8 cellular contexts compared by ENCODE assay signal in the genomic region with DNA sequence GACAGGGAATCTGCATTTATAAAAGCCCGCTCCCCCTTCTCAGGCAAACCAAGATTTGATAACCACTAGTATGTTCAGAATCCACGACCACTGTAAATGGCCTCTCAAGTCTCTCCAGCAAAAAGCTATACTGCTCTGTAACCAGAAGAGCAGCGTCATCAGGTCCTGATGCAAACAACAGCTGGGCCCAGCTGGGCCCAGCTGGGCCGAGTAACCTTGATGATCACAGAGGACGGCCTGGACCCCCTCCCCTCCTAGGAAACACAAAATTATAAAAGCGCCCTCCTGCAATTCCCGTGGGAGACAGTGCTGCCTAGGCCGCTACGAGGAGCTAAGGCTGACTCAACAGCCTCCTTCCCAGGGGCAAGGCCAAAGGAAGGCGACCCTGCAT.
DNase-seq lines count a peak whose midpoint lies in the region; ATAC-seq and TF ChIP-seq lines count a peak whose summit lies in the region.

No MANE protein-coding gene starts in this region.

- peak overlapping the region; percentile 69 for H3K27ac ChIP-seq in RWPE2 (ENCODE audit: poor library complexity, severe bottlenecking)

- peaks cover 19% of the 10 kb centered on the region for H3K4me1 ChIP-seq in RWPE2 (ENCODE audit: insufficient read depth, poor library complexity, severe bottlenecking)

- ATAC-seq in RWPE2 (ENCODE audit: low read depth) (no peak), GM19324 (IDR thresholded peaks at IDR 0.05; ENCODE audit: low FRiP score, unreplicated experiment) (no peak)

- H3K4me3 ChIP-seq in RWPE2 (ENCODE audit: severe bottlenecking) (peak overlapping the region; percentile 99), fibroblast of mammary gland (ENCODE audit: control insufficient read depth, low read depth, low read length) (peak overlapping the region; percentile 78), retinal pigment epithelial cell (ENCODE audit: low read length) (peak overlapping the region; percentile 81)

- no peaks in the 10 kb centered on the region for H3K9me3 ChIP-seq in RWPE2 (ENCODE audit: severe bottlenecking)

- peaks cover 2% of the 10 kb centered on the region for H3K27me3 ChIP-seq in RWPE2 (ENCODE audit: insufficient read depth, poor library complexity, severe bottlenecking)

- TF ChIP-seq CTCF in RWPE2 (IDR thresholded peaks at IDR 0.05; ENCODE audit: poor library complexity, severe bottlenecking) (no peak), fibroblast of mammary gland (conservative IDR thresholded peaks at IDR 0.05; ENCODE audit: control insufficient read depth, insufficient read depth, low read depth, low read length) (no peak), retinal pigment epithelial cell (conservative IDR thresholded peaks at IDR 0.05; ENCODE audit: low read depth, low read length) (no peak)

- peaks cover 20% of the 10 kb centered on the region for H3K36me3 ChIP-seq in RWPE2 (ENCODE audit: low read depth)

- DNase-seq in DMS 273 (lab: John Stamatoyannopoulos, UW; ENCODE audit: unreplicated experiment) (peak; percentile 74), DMS 273 treated with DMSO at 0.1 percent for 48 hours (lab: John Stamatoyannopoulos, UW) (no peak), RWPE2 (ENCODE audit: low spot score) (no peak), fibroblast of mammary gland (ENCODE audit: low read depth) (no peak), retinal pigment epithelial cell (ENCODE audit: low read depth) (no peak), foreskin melanocyte (no peak), NCI-H526 treated with DMSO at 0.1 percent for 48 hours (lab: John Stamatoyannopoulos, UW) (no peak)
